8 cellular contexts compared by ENCODE assay signal in the genomic region with DNA sequence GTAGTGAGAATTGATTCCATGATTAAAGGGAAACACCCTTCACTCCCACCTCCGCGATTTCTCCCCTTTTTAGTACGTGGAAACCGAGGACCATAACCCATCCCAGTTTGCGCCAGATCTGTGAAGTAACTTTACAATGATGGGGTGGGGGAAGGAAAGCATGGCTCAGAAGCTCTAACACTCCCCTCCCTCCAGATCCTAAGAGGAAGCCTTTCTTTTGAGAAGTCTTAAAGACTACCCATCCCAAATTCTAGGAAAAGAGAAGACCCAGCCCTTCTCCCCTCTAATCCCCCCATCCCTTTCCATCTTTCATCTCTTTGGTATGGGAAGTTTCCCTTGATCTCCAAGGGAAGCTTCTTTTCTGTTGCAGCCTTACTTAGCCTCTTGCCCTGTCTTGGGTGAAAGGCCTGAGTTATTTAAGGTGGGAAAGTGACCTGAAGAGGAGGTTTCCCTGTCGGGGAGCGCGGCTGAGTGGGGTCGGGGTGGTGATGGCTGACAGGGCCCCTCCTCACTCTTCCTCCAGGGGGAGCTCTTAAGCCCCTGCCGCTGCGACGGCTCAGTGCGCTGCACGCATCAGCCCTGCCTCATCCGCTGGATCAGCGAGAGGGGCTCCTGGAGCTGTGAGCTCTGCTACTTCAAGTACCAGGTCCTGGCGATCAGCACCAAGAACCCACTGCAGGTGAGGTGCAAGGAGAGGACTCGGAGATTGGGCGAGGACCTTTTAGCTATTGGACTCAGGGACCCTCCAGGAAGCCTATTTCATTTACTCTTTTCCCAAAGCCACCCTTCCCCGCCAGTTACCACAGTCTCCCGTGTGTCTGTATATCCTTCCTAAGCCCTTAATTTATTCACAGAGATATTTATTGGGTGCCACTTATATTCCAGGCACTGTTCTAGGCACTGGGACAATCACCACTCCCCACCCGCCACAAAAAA. TPM values are rescaled to one million over a fixed set of nuclear protein-coding genes. Genes with fewer than 3 reads are reported as not detected.
DNase-seq lines count a peak whose midpoint lies in the region; ATAC-seq, FAIRE-seq and TF ChIP-seq lines count a peak whose summit lies in the region.

No MANE protein-coding gene starts in this region.

- H3K27me3 ChIP-seq in K562 (ENCODE audit: control insufficient read depth in 2 of 2, insufficient read depth in 2 of 2, low read length in 2 of 2) (no peaks in the 10 kb centered on the region), lower lobe of right lung (ENCODE audit: low read depth) (no peaks in the 10 kb centered on the region)

- BruUV-seq in K562 (replicated peaks; lab: Mats Ljungman, UMichigan), result no TSS peak

- peak overlapping the region; percentile 50 for H3K4me3 ChIP-seq in K562
- H3K4me3 ChIP-seq in lower lobe of right lung, result peak overlapping the region; percentile 64

- H4K20me1 ChIP-seq in K562 (replicated peaks; ENCODE audit: control insufficient read depth, insufficient read depth, low read length), result no peaks in the 10 kb centered on the region

- H3K9me3 ChIP-seq in K562 (replicated peaks; ENCODE audit: control insufficient read depth, insufficient read depth, low read depth, low read length) (no peaks in the 10 kb centered on the region), lower lobe of right lung (no peaks in the 10 kb centered on the region)

- peak overlapping the region; percentile 3 to 62; a peak in 3 of 4 replicates for H3K9ac ChIP-seq in K562 (ENCODE audit: insufficient read depth in 1 of 2, low read depth in 2 of 2, low read length in 2 of 2)

- peak overlapping the region; percentile 61; the same call in 1 of the 2 replicates for H2AFZ ChIP-seq in K562 (ENCODE audit: low read depth, low read length)

- peak; percentile 89 for DNase-seq in GM10266 (ENCODE audit: extremely low spot score)
- DNase-seq in T-helper 9 cell, result peak; percentile 58
- DNase-seq in K562 (ENCODE audit: extremely low read depth in 1 of 4, low spot score in 3 of 4), result peak; percentile 72 to 88 (median 79)
- DNase-seq in lower lobe of right lung, result peak; percentile 72
- peak; percentile 65 for DNase-seq in stimulated activated naive CD4-positive, alpha-beta T cell treated with Interleukin-2 at 50 U/mL for 16 hours (lab: John Stamatoyannopoulos, UW)
- DNase-seq in superior temporal gyrus (ENCODE audit: extremely low spot score), result no peak
- DNase-seq in SW 1271 (lab: John Stamatoyannopoulos, UW), result no peak

- H3K36me3 ChIP-seq in K562 (ENCODE audit: control insufficient read depth, insufficient read depth, low read length) (peaks cover 15% of the 10 kb centered on the region; the same call in 2 of the 3 replicates), lower lobe of right lung (peaks cover 22% of the 10 kb centered on the region)

- H3K79me2 ChIP-seq in K562 (ENCODE audit: control insufficient read depth, insufficient read depth, low read length), result peaks cover 19% of the 10 kb centered on the region

- H3K4me1 ChIP-seq in K562 (replicated peaks in 1 of 2; ENCODE audit: control insufficient read depth in 2 of 2, insufficient read depth in 2 of 2, low read length in 2 of 2), result peaks cover 30 to 35% of the 10 kb centered on the region in 2 experiments
- H3K4me1 ChIP-seq in lower lobe of right lung, result peaks cover 36% of the 10 kb centered on the region

- no peaks in the 10 kb centered on the region for H3K9me1 ChIP-seq in K562 (ENCODE audit: control insufficient read depth, insufficient read depth, low read length)

- TF ChIP-seq POLR2A in K562 (conservative IDR thresholded peaks at IDR 0.05), result no peak

- TF ChIP-seq CTCF in GM10266 (IDR thresholded peaks at IDR 0.05; ENCODE audit: control insufficient read depth, insufficient read depth, low read depth, missing control alignments) (peak; percentile 92), K562 (IDR thresholded peaks at IDR 0.05 in 2 of 3, conservative IDR thresholded peaks at IDR 0.05 in 1 of 3; ENCODE audit: insufficient read depth in 2 of 3, low read depth in 1 of 3, low read length in 3 of 3) (peak; percentile 81 to 93 (median 87)), lower lobe of right lung (IDR thresholded peaks at IDR 0.05) (peak; percentile 63)

- H3K27ac ChIP-seq in K562 (ENCODE audit: extremely low read depth, low read depth, low read length) (no peak overlapping the region), lower lobe of right lung (no peak overlapping the region)

- 14% methylated on average over 16 of the region's 22 CpGs for WGBS in K562 (ENCODE audit: insufficient coverage, low coverage, missing lambda C conversion rate)

- intact Hi-C loops in K562 (cut with micrococcal nuclease), result loop anchor here (1.0 kb wide), 1 partner anchor 149 kb away; no protein-coding TSS in a partner anchor
- intact Hi-C loops in lower lobe of right lung (cut with DNase I), result no loop called here

- in situ Hi-C loops in K562 (cut with MboI), result no loop called here

- CTCF ChIA-PET in K562 (lab: Yijun Ruan, JAX; ENCODE audit: low intra/inter-chr PET ratio), result interaction anchor here (0.6 to 1.5 kb wide), 4 partner anchors 26 to 175 kb away, joined by 3 to 10 read pairs (median 4); partner anchors contain the start of gene TSFM

- H3K4me2 ChIP-seq in K562 (ENCODE audit: insufficient read depth, low read length), result peak overlapping the region; percentile 81

- peak; percentile 65 for FAIRE-seq in K562 (lab: Jason Lieb, UNC)

- no peak for TF ChIP-seq EP300 in K562 (IDR thresholded peaks at IDR 0.05; ENCODE audit: low read length)

- POLR2A ChIA-PET in K562 (lab: Yijun Ruan, JAX), result interaction anchor here (0.6 to 2.3 kb wide), 7 partner anchors 11 to 119 kb away, joined by 3 to 26 read pairs (median 3); partner anchors contain the start of genes CYP27B1, EEF1AKMT3, METTL1 and TSPAN31

- peak; percentile 38 to 64 for TF ChIP-seq RAD21 in K562 (CRISPR knock-in tag; conservative IDR thresholded peaks at IDR 0.05 in 1 of 2, IDR thresholded peaks at IDR 0.05 in 1 of 2)

- ATAC-seq in HG03442 (IDR thresholded peaks at IDR 0.05; ENCODE audit: unreplicated experiment) (peak; percentile 28), K562 (peak; percentile 66), lower lobe of right lung (no peak)

RNA-seq across cellular contexts. Expression of gene MARCHF9, which starts 1.8 kb away (rescaled TPM):
- total RNA-seq in K562 (2011; cell fraction: chromatin; rRNA removed; ENCODE audit: low replicate concordance), result 16.0 and 31.2 TPM in 2 replicates
- 19.5 and 20.8 TPM in 2 replicates for total RNA-seq in K562 (2011; cell fraction: nucleolus; rRNA removed)
- total RNA-seq in K562 (2011; cell fraction: nucleoplasm; rRNA removed), result 19.7 and 22.6 TPM in 2 replicates
- total RNA-seq in K562 (2014; rRNA removed), result 6.2 and 6.9 TPM in 2 replicates
- 2.9 and 4.2 TPM in 2 replicates for total RNA-seq in K562 (2014; rRNA removed; fragmentation: Illumina TruSeq; extraction: Trizol)
- total RNA-seq in K562 (2015; rRNA removed; fragmentation: Illumina TruSeq; extraction: Trizol), result 4.6 and 5.6 TPM in 2 replicates
- total RNA-seq in K562 (2021), result 10.1 and 10.7 TPM in 2 replicates
- polyA plus RNA-seq in K562 (2011; rRNA removed), result 6.6 and 10.3 TPM in 2 replicates
- polyA plus RNA-seq in K562 (2011; cell fraction: cytosol; rRNA removed), result 7.2 and 10.1 TPM in 2 replicates
- 18.7 and 23.4 TPM in 2 replicates for polyA plus RNA-seq in K562 (2011; cell fraction: nucleus; rRNA removed)
- polyA plus RNA-seq in K562 (2012), result 7.2 and 10.2 TPM in 2 replicates
- 9.5 and 9.9 TPM in 2 replicates for polyA plus RNA-seq in K562 (2014; fragmentation: Illumina TruSeq; extraction: Trizol)
- 1 to 10 TPM in 1 of 2 experiments, under 1 TPM in 1; 0.80 to 1.3 TPM for polyA plus RNA-seq in K562 (2014; fragmentation: Nextera tagmentation; extraction: Ambion mirVana)
- 9.7 and 12.4 TPM in 2 replicates for polyA plus RNA-seq in K562 (2014; rRNA removed)
- 5.3 and 5.6 TPM in 2 replicates for polyA minus RNA-seq in K562 (2011; rRNA and poly(A)+ RNA removed)
- polyA minus RNA-seq in K562 (2011; cell fraction: cytosol; rRNA and poly(A)+ RNA removed), result 3.7 and 4.7 TPM in 2 replicates
- 5.0 and 5.2 TPM in 2 replicates for polyA minus RNA-seq in K562 (2011; cell fraction: nucleus; rRNA and poly(A)+ RNA removed)
- total RNA-seq in lower lobe of right lung, result 20.0 TPM

RNA-seq across cellular contexts. Expression of gene CDK4, which starts 4.6 kb away (rescaled TPM):
- 135 and 229 TPM in 2 replicates for total RNA-seq in K562 (2011; cell fraction: chromatin; rRNA removed; ENCODE audit: low replicate concordance)
- 165 and 176 TPM in 2 replicates for total RNA-seq in K562 (2011; cell fraction: nucleolus; rRNA removed)
- 168 and 190 TPM in 2 replicates for total RNA-seq in K562 (2011; cell fraction: nucleoplasm; rRNA removed)
- total RNA-seq in K562 (2014; rRNA removed) (237 and 282 TPM in 2 replicates), K562 (2014; rRNA removed; fragmentation: Illumina TruSeq; extraction: Trizol) (173 and 188 TPM in 2 replicates), K562 (2015; rRNA removed; fragmentation: Illumina TruSeq; extraction: Trizol) (216 and 217 TPM in 2 replicates), K562 (2021) (238 and 253 TPM in 2 replicates), lower lobe of right lung (68.4 TPM)
- polyA plus RNA-seq in K562 (2011; rRNA removed) (429 and 436 TPM in 2 replicates), K562 (2014; fragmentation: Illumina TruSeq; extraction: Trizol) (347 and 427 TPM in 2 replicates), K562 (2014; fragmentation: Nextera tagmentation; extraction: Ambion mirVana) (10 to 100 TPM; 37.8 to 62.8 TPM), K562 (2014; rRNA removed) (309 and 339 TPM in 2 replicates)
- polyA plus RNA-seq in K562 (2011; cell fraction: cytosol; rRNA removed), result 496 and 542 TPM in 2 replicates
- polyA plus RNA-seq in K562 (2011; cell fraction: nucleus; rRNA removed), result 182 and 203 TPM in 2 replicates
- 227 and 292 TPM in 2 replicates for polyA plus RNA-seq in K562 (2012)
- polyA minus RNA-seq in K562 (2011; rRNA and poly(A)+ RNA removed), result 194 and 258 TPM in 2 replicates
- 98.1 and 128 TPM in 2 replicates for polyA minus RNA-seq in K562 (2011; cell fraction: cytosol; rRNA and poly(A)+ RNA removed)
- 95.2 and 124 TPM in 2 replicates for polyA minus RNA-seq in K562 (2011; cell fraction: nucleus; rRNA and poly(A)+ RNA removed)

RNA-seq across cellular contexts. Expression of gene CYP27B1, which starts 10.2 kb away (rescaled TPM):
- total RNA-seq in K562 (2011; cell fraction: chromatin; rRNA removed; ENCODE audit: low replicate concordance), result 12.2 and 25.6 TPM in 2 replicates
- total RNA-seq in K562 (2011; cell fraction: nucleolus; rRNA removed), result 10.4 and 15.5 TPM in 2 replicates
- 9.8 and 15.3 TPM in 2 replicates for total RNA-seq in K562 (2011; cell fraction: nucleoplasm; rRNA removed)
- total RNA-seq in K562 (2014; rRNA removed) (1.3 and 2.2 TPM in 2 replicates), K562 (2014; rRNA removed; fragmentation: Illumina TruSeq; extraction: Trizol) (0.57 and 0.65 TPM in 2 replicates), K562 (2015; rRNA removed; fragmentation: Illumina TruSeq; extraction: Trizol) (1.2 TPM in 2 replicates), K562 (2021) (2.6 and 4.2 TPM in 2 replicates), lower lobe of right lung (1.1 TPM)
- polyA plus RNA-seq in K562 (2011; rRNA removed) (2.5 and 7.0 TPM in 2 replicates), K562 (2014; fragmentation: Illumina TruSeq; extraction: Trizol) (1.5 and 1.8 TPM in 2 replicates), K562 (2014; fragmentation: Nextera tagmentation; extraction: Ambion mirVana) (under 1 TPM; 0.18 to 0.23 TPM), K562 (2014; rRNA removed) (3.1 and 3.8 TPM in 2 replicates)
- 2.6 and 4.3 TPM in 2 replicates for polyA plus RNA-seq in K562 (2011; cell fraction: cytosol; rRNA removed)
- polyA plus RNA-seq in K562 (2011; cell fraction: nucleus; rRNA removed), result 24.6 and 48.0 TPM in 2 replicates
- polyA plus RNA-seq in K562 (2012), result 1.8 and 2.4 TPM in 2 replicates
- polyA minus RNA-seq in K562 (2011; rRNA and poly(A)+ RNA removed), result 1.9 and 2.5 TPM in 2 replicates
- polyA minus RNA-seq in K562 (2011; cell fraction: cytosol; rRNA and poly(A)+ RNA removed), result 0.57 TPM in 1 of 2 replicates, not detected in the other
- 6.1 and 7.3 TPM in 2 replicates for polyA minus RNA-seq in K562 (2011; cell fraction: nucleus; rRNA and poly(A)+ RNA removed)

RNA-seq across cellular contexts. Expression of gene TSPAN31, which starts 11.8 kb away (rescaled TPM):
- 36.4 and 39.7 TPM in 2 replicates for total RNA-seq in K562 (2011; cell fraction: chromatin; rRNA removed; ENCODE audit: low replicate concordance)
- total RNA-seq in K562 (2011; cell fraction: nucleolus; rRNA removed), result 29.6 and 31.4 TPM in 2 replicates
- 39.6 and 43.3 TPM in 2 replicates for total RNA-seq in K562 (2011; cell fraction: nucleoplasm; rRNA removed)
- total RNA-seq in K562 (2014; rRNA removed), result 11.3 and 14.0 TPM in 2 replicates
- 14.3 and 14.7 TPM in 2 replicates for total RNA-seq in K562 (2014; rRNA removed; fragmentation: Illumina TruSeq; extraction: Trizol)
- 12.6 and 14.3 TPM in 2 replicates for total RNA-seq in K562 (2015; rRNA removed; fragmentation: Illumina TruSeq; extraction: Trizol)
- total RNA-seq in K562 (2021), result 11.0 and 12.4 TPM in 2 replicates
- 13.8 and 24.9 TPM in 2 replicates for polyA plus RNA-seq in K562 (2011; rRNA removed)
- 14.8 and 19.7 TPM in 2 replicates for polyA plus RNA-seq in K562 (2011; cell fraction: cytosol; rRNA removed)
- polyA plus RNA-seq in K562 (2011; cell fraction: nucleus; rRNA removed), result 14.7 and 19.0 TPM in 2 replicates
- polyA plus RNA-seq in K562 (2012), result 19.0 and 31.1 TPM in 2 replicates
- polyA plus RNA-seq in K562 (2014; fragmentation: Illumina TruSeq; extraction: Trizol), result 17.6 and 20.5 TPM in 2 replicates
- polyA plus RNA-seq in K562 (2014; fragmentation: Nextera tagmentation; extraction: Ambion mirVana), result 10 to 100 TPM; 20.1 to 26.4 TPM
- polyA plus RNA-seq in K562 (2014; rRNA removed), result 11.6 and 20.3 TPM in 2 replicates
- polyA minus RNA-seq in K562 (2011; rRNA and poly(A)+ RNA removed), result 10.0 and 19.6 TPM in 2 replicates
- 5.6 and 6.3 TPM in 2 replicates for polyA minus RNA-seq in K562 (2011; cell fraction: cytosol; rRNA and poly(A)+ RNA removed)
- 10.2 and 10.6 TPM in 2 replicates for polyA minus RNA-seq in K562 (2011; cell fraction: nucleus; rRNA and poly(A)+ RNA removed)
- total RNA-seq in lower lobe of right lung, result 41.1 TPM

RNA-seq across cellular contexts. Expression of gene METTL1, which starts 15.2 kb away (rescaled TPM):
- total RNA-seq in K562 (2011; cell fraction: chromatin; rRNA removed; ENCODE audit: low replicate concordance), result 40.7 and 110 TPM in 2 replicates
- 57.1 and 83.5 TPM in 2 replicates for total RNA-seq in K562 (2011; cell fraction: nucleolus; rRNA removed)
- total RNA-seq in K562 (2011; cell fraction: nucleoplasm; rRNA removed), result 43.7 and 55.2 TPM in 2 replicates
- total RNA-seq in K562 (2014; rRNA removed), result 24.0 and 42.5 TPM in 2 replicates
- total RNA-seq in K562 (2014; rRNA removed; fragmentation: Illumina TruSeq; extraction: Trizol), result 12.6 and 14.6 TPM in 2 replicates
- total RNA-seq in K562 (2015; rRNA removed; fragmentation: Illumina TruSeq; extraction: Trizol), result 17.5 and 18.0 TPM in 2 replicates
- total RNA-seq in K562 (2021), result 44.0 and 49.3 TPM in 2 replicates
- polyA plus RNA-seq in K562 (2011; rRNA removed), result 39.2 and 45.1 TPM in 2 replicates
- polyA plus RNA-seq in K562 (2011; cell fraction: cytosol; rRNA removed), result 33.7 and 38.8 TPM in 2 replicates
- 75.9 and 78.4 TPM in 2 replicates for polyA plus RNA-seq in K562 (2011; cell fraction: nucleus; rRNA removed)
- 25.3 and 44.9 TPM in 2 replicates for polyA plus RNA-seq in K562 (2012)
- 36.8 and 47.6 TPM in 2 replicates for polyA plus RNA-seq in K562 (2014; fragmentation: Illumina TruSeq; extraction: Trizol)
- 10 to 100 TPM; 52.9 to 65.9 TPM for polyA plus RNA-seq in K562 (2014; fragmentation: Nextera tagmentation; extraction: Ambion mirVana)
- polyA plus RNA-seq in K562 (2014; rRNA removed), result 23.9 and 32.1 TPM in 2 replicates
- polyA minus RNA-seq in K562 (2011; rRNA and poly(A)+ RNA removed), result 23.4 and 33.9 TPM in 2 replicates
- polyA minus RNA-seq in K562 (2011; cell fraction: cytosol; rRNA and poly(A)+ RNA removed), result 15.1 and 20.4 TPM in 2 replicates
- polyA minus RNA-seq in K562 (2011; cell fraction: nucleus; rRNA and poly(A)+ RNA removed), result 30.3 and 41.1 TPM in 2 replicates
- 14.4 TPM for total RNA-seq in lower lobe of right lung

Comparison
In these comparisons a context has a peak if more than half of its experiments do, and no peak if none do; other contexts are left out.
1. DNase-seq: peak in GM10266 (single experiment), T-helper 9 cell (single experiment), K562 (4 of 4), lower lobe of right lung (single experiment) and stimulated activated naive CD4-positive, alpha-beta T cell treated with Interleukin-2 at 50 U/mL for 16 hours (single experiment); none in superior temporal gyrus (single experiment) and SW 1271 (0 of 2).
2. ATAC-seq: peak in HG03442 (single experiment) and K562 (single experiment); none in lower lobe of right lung (0 of 2).
3. Peak in every context shown above with its lines, with median percentiles within 50 percentile points of each other: CTCF ChIP-seq.